In the genomic region with DNA sequence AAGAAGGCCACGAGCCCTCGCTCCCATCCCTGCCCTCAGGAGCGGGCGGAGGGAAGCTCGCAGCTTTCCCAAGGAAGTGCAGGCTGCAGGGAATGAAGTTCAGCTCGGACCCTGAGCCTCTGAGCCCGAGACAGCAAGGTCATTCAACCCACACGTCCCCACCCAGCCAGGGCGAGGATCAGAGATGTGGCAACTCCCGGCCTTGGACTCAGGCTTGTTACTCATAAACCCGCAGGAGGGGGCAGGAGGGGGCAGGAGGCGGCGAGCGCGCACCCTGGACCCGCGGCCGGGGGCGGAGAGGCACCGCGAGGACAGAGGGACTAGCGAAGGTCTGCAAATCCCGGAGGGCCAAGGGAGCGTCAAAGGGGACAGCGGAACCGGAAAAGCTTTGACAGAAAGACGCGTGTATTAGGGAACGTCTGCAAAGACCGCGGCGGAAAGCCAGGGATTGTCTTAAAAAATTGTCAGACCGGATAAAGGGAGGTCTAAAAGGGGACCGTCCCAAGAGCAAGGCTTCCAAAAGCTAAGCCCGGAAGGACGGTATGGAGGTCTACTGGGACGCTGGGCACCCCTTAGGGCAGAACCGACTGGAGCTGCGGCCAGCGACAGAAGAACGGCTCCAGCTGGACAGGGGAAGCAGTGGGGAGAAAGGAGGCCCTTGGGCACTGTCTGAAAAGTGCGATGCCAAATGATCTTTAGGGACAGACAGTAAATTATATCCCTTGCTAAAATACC, we compare ENCODE assay signal across 1 cellular context.
TF ChIP-seq lines count a peak whose summit lies in the region.

No MANE protein-coding gene starts in this region.

TF ChIP-seq in HepG2, 621 proteins besides CTCF, POLR2A, EP300 and RAD21 (continued from another document and continues in another):
- peak; percentile 12; the same call in 1 of the 2 replicates for TF ChIP-seq E2F1 (CRISPR knock-in tag; IDR thresholded peaks at IDR 0.05)
- TF ChIP-seq TEAD2 (CRISPR knock-in tag; IDR thresholded peaks at IDR 0.05) = no peak
- TF ChIP-seq ZBTB34 (CRISPR knock-in tag; IDR thresholded peaks at IDR 0.05) = peak; percentile 91; the same call in 1 of the 2 replicates
- TF ChIP-seq TFAP4 (IDR thresholded peaks at IDR 0.05; ENCODE audit: borderline replicate concordance, low read depth) = peak; percentile 92; the same call in 1 of the 2 replicates
- peak; percentile 99 for TF ChIP-seq MIER3 (CRISPR knock-in tag; IDR thresholded peaks at IDR 0.05; ENCODE audit: borderline replicate concordance)
- TF ChIP-seq, protein P1, sequence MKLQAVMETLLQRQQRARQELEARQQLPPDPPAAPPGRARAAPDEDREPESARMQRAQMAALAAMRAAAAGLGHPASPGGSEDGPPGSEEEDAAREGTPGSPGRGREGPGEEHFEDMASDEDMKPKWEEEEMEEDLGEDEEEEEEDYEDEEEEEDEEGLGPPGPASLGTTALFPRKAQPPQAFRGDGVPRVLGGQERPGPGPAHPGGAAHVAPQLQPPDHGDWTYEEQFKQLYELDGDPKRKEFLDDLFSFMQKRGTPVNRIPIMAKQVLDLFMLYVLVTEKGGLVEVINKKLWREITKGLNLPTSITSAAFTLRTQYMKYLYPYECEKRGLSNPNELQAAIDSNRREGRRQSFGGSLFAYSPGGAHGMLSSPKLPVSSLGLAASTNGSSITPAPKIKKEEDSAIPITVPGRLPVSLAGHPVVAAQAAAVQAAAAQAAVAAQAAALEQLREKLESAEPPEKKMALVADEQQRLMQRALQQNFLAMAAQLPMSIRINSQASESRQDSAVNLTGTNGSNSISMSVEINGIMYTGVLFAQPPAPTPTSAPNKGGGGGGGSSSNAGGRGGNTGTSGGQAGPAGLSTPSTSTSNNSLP (IDR thresholded peaks at IDR 0.05; ENCODE audit: low read depth, low read length) = peak; percentile 92
- no peak for TF ChIP-seq NR3C1 (CRISPR knock-in tag; IDR thresholded peaks at IDR 0.05)
- peak; percentile 86; the same call in 1 of the 2 replicates for TF ChIP-seq ZNF383 (CRISPR knock-in tag; IDR thresholded peaks at IDR 0.05; ENCODE audit: borderline replicate concordance)
- TF ChIP-seq, protein P2, sequence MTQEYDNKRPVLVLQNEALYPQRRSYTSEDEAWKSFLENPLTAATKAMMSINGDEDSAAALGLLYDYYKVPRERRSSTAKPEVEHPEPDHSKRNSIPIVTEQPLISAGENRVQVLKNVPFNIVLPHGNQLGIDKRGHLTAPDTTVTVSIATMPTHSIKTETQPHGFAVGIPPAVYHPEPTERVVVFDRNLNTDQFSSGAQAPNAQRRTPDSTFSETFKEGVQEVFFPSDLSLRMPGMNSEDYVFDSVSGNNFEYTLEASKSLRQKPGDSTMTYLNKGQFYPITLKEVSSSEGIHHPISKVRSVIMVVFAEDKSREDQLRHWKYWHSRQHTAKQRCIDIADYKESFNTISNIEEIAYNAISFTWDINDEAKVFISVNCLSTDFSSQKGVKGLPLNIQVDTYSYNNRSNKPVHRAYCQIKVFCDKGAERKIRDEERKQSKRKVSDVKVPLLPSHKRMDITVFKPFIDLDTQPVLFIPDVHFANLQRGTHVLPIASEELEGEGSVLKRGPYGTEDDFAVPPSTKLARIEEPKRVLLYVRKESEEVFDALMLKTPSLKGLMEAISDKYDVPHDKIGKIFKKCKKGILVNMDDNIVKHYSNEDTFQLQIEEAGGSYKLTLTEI (CRISPR knock-in tag; conservative IDR thresholded peaks at IDR 0.05) = no peak
- TF ChIP-seq RFX1 (IDR thresholded peaks at IDR 0.05) = no peak
- peak; percentile 95 for TF ChIP-seq FOXA3 (CRISPR knock-in tag; IDR thresholded peaks at IDR 0.05)
- peak; percentile 99 for TF ChIP-seq ZNF343 (CRISPR knock-in tag; IDR thresholded peaks at IDR 0.05)
- peak; percentile 97 for TF ChIP-seq MYC (CRISPR knock-in tag; IDR thresholded peaks at IDR 0.05; ENCODE audit: borderline replicate concordance)
- TF ChIP-seq ZNF576 (CRISPR knock-in tag; IDR thresholded peaks at IDR 0.05) = peak; percentile 38
- no peak for TF ChIP-seq SETDB1 (CRISPR knock-in tag; IDR thresholded peaks at IDR 0.05; ENCODE audit: borderline replicate concordance)
- peak; percentile 96 for TF ChIP-seq ASH2L (IDR thresholded peaks at IDR 0.05; ENCODE audit: insufficient read length, low read depth, low read length)
- TF ChIP-seq ZNF205 (CRISPR knock-in tag; IDR thresholded peaks at IDR 0.05) = peak; percentile 98
- peak; percentile 93 for TF ChIP-seq ZNF234 (CRISPR knock-in tag; conservative IDR thresholded peaks at IDR 0.05)
- peak; percentile 98 for TF ChIP-seq FOXK1 (CRISPR knock-in tag; IDR thresholded peaks at IDR 0.05; ENCODE audit: borderline replicate concordance, low read depth)
- no peak; the same call in 1 of the 2 replicates for TF ChIP-seq MAFF (IDR thresholded peaks at IDR 0.05; ENCODE audit: low read depth, low read length)
- peak; percentile 15 for TF ChIP-seq SRF (IDR thresholded peaks at IDR 0.05; ENCODE audit: low read depth, low read length)
- no peak for TF ChIP-seq TRIM22 (IDR thresholded peaks at IDR 0.05)
- TF ChIP-seq ZNF382 (CRISPR knock-in tag; IDR thresholded peaks at IDR 0.05; ENCODE audit: borderline replicate concordance) = no peak
- peak; percentile 99 for TF ChIP-seq CEBPG (CRISPR knock-in tag; IDR thresholded peaks at IDR 0.05)
- TF ChIP-seq ZNF83 (CRISPR knock-in tag; IDR thresholded peaks at IDR 0.05; ENCODE audit: borderline replicate concordance) = no peak; the same call in none of the 2 replicates
- TF ChIP-seq MAFG (CRISPR knock-in tag; IDR thresholded peaks at IDR 0.05) = no peak
- peak; percentile 97 for TF ChIP-seq ATF2 (CRISPR knock-in tag; IDR thresholded peaks at IDR 0.05)
- no peak for TF ChIP-seq ZNF530 (CRISPR knock-in tag; IDR thresholded peaks at IDR 0.05; ENCODE audit: low read depth)
- no peak for TF ChIP-seq KAT2B (IDR thresholded peaks at IDR 0.05; ENCODE audit: borderline replicate concordance, low read depth, low read length)
- no peak for TF ChIP-seq ZNF816 (CRISPR knock-in tag; IDR thresholded peaks at IDR 0.05; ENCODE audit: borderline replicate concordance)
- TF ChIP-seq CBX2 (IDR thresholded peaks at IDR 0.05; ENCODE audit: low read depth, low read length) = 0 out of 2 replicates have a peak, but pooled peaks have one; percentile 31
- TF ChIP-seq CBX2 (CRISPR knock-in tag; IDR thresholded peaks at IDR 0.05; ENCODE audit: low read depth) = 0 out of 2 replicates have a peak, but pooled peaks have one; percentile 8
- peak; percentile 96; the same call in 1 of the 2 replicates for TF ChIP-seq ZFP36L1 (CRISPR knock-in tag; IDR thresholded peaks at IDR 0.05)
- peak; percentile 99 for TF ChIP-seq ERF (CRISPR knock-in tag; IDR thresholded peaks at IDR 0.05)
- TF ChIP-seq, protein P3, sequence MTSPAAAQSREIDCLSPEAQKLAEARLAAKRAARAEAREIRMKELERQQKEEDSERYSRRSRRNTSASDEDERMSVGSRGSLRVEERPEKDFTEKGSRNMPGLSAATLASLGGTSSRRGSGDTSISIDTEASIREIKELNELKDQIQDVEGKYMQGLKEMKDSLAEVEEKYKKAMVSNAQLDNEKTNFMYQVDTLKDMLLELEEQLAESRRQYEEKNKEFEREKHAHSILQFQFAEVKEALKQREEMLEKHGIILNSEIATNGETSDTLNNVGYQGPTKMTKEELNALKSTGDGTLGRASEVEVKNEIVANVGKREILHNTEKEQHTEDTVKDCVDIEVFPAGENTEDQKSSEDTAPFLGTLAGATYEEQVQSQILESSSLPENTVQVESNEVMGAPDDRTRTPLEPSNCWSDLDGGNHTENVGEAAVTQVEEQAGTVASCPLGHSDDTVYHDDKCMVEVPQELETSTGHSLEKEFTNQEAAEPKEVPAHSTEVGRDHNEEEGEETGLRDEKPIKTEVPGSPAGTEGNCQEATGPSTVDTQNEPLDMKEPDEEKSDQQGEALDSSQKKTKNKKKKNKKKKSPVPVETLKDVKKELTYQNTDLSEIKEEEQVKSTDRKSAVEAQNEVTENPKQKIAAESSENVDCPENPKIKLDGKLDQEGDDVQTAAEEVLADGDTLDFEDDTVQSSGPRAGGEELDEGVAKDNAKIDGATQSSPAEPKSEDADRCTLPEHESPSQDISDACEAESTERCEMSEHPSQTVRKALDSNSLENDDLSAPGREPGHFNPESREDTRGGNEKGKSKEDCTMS (CRISPR knock-in tag; conservative IDR thresholded peaks at IDR 0.05) = no peak; the same call in 1 of the 2 replicates
- peak; percentile 15; the same call in 1 of the 2 replicates for TF ChIP-seq PBX2 (CRISPR knock-in tag; IDR thresholded peaks at IDR 0.05)
- TF ChIP-seq ZKSCAN8 (CRISPR knock-in tag; IDR thresholded peaks at IDR 0.05; ENCODE audit: borderline replicate concordance) = peak; percentile 97
- TF ChIP-seq IRX3 (CRISPR knock-in tag; IDR thresholded peaks at IDR 0.05; ENCODE audit: borderline replicate concordance, low read depth) = peak; percentile 86
- TF ChIP-seq SYNCRIP (IDR thresholded peaks at IDR 0.05; ENCODE audit: insufficient read depth, low read depth, low read length) = no peak
- TF ChIP-seq, protein P4, sequence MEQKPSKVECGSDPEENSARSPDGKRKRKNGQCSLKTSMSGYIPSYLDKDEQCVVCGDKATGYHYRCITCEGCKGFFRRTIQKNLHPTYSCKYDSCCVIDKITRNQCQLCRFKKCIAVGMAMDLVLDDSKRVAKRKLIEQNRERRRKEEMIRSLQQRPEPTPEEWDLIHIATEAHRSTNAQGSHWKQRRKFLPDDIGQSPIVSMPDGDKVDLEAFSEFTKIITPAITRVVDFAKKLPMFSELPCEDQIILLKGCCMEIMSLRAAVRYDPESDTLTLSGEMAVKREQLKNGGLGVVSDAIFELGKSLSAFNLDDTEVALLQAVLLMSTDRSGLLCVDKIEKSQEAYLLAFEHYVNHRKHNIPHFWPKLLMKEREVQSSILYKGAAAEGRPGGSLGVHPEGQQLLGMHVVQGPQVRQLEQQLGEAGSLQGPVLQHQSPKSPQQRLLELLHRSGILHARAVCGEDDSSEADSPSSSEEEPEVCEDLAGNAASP (CRISPR knock-in tag; IDR thresholded peaks at IDR 0.05; ENCODE audit: borderline replicate concordance) = peak; percentile 98
- peak; percentile 95; the same call in 1 of the 2 replicates for TF ChIP-seq TFDP1 (CRISPR knock-in tag; IDR thresholded peaks at IDR 0.05; ENCODE audit: borderline replicate concordance)
